ENCODE assay signal across 9 cellular contexts in the genomic region with DNA sequence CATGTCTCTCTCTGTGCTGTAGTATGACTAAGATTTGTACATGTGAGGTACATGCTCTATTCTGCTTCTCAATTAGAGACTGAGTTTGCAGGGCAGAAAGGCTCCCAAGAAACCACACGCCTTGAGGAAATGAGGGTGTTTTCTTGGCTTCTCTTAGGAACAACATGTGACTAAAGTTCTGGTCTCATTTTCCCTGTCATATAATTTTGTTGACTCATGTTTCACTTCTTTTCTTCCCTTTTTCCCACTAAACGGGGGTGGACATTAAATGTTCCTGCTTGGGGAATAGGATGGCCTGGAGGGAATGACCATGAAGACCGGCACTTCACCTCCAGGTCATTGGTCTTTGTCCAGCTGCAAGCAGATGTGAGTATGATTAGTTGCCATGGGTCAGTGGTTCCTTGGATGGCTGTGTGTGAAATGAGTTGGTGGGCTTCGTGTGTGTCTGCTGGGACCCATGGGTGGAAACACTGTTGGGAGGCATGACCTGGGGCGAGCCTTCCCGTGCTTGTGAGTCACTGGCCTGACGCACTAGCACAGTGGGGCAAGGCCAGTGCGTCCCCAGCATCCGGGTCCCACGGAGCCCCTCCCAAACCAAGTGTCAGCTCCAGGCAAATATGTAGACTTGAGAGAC. TPM values are rescaled to one million over a fixed set of nuclear protein-coding genes. Genes with fewer than 3 reads are reported as not detected.
DNase-seq lines count a peak whose midpoint lies in the region; ATAC-seq, FAIRE-seq and TF ChIP-seq lines count a peak whose summit lies in the region.
"Had no signal": no experiment of that assay in that cellular context is flagged by ENCODE, and none has a peak within 500 bp of the region (broad histone marks: within the 10 kb centered on the region; RNA-seq: fewer than 3 reads in every experiment).

No MANE protein-coding gene starts in this region.

- ATAC-seq in GM12878, result peak; percentile 30; the same call in 1 of the 3 replicates
- ATAC-seq in HG02571 (IDR thresholded peaks at IDR 0.05; ENCODE audit: unreplicated experiment), result no peak

- TF ChIP-seq EP300 in GM12878 (IDR thresholded peaks at IDR 0.05; ENCODE audit: borderline replicate concordance in 1 of 2, control insufficient read depth in 1 of 2, low read depth in 2 of 2, low read length in 2 of 2), result no peak

- 17% methylated on average over 10 of the region's 10 CpGs for WGBS in GM12878 (ENCODE audit: insufficient coverage, insufficient replicate concordance, low lambda C conversion rate, missing lambda C conversion rate)

- H3K36me3 ChIP-seq in GM12878 (ENCODE audit: control insufficient read depth in 2 of 2, insufficient read depth in 2 of 2, low read length in 1 of 2) (no peaks in the 10 kb centered on the region), left ventricle myocardium inferior (peaks cover 7% of the 10 kb centered on the region)

- RAD21 ChIA-PET in GM12878 (lab: Charles Lee; ENCODE audit: unreplicated experiment), result interaction anchor here (0.9 to 4.4 kb wide), 2 partner anchors 160 to 194 kb away, joined by 3 to 15 read pairs; no protein-coding TSS in a partner anchor

- no peak overlapping the region for H2AFZ ChIP-seq in GM12878 (ENCODE audit: control insufficient read depth, low read depth, low read length)

- in situ Hi-C loops in GM12878 (cut with MboI), result no loop called here

- H3K4me1 ChIP-seq in GM12878 (ENCODE audit: control insufficient read depth, insufficient read depth, low read length) (no peaks in the 10 kb centered on the region), left ventricle myocardium inferior (peaks cover 78% of the 10 kb centered on the region)

- SMC1A ChIA-PET in GM12878 (lab: Charles Lee; ENCODE audit: uncharacterized antibody, unreplicated experiment), result interaction anchor here (1.5 to 2.0 kb wide), 3 partner anchors 22 to 193 kb away, joined by 4 to 10 read pairs (median 8); no protein-coding TSS in a partner anchor

- CTCF ChIA-PET in GM12878 (lab: Yijun Ruan, JAX), result interaction anchor here (0.7 to 1.1 kb wide), 3 partner anchors 12 to 194 kb away, joined by 3 to 6 read pairs (median 3); no protein-coding TSS in a partner anchor

- POLR2A ChIA-PET in GM12878 (lab: Charles Lee), result no interaction called here

- H3K4me3 ChIP-seq in GM12878, result no peak overlapping the region
- no peak overlapping the region for H3K4me3 ChIP-seq in left ventricle myocardium inferior
- H3K4me3 ChIP-seq in retinal pigment epithelial cell (ENCODE audit: low read length), result no peak overlapping the region

- BruUV-seq in GM12878 (replicated peaks; lab: Mats Ljungman, UMichigan), result no TSS peak

- no peaks in the 10 kb centered on the region for H3K79me2 ChIP-seq in GM12878 (ENCODE audit: control insufficient read depth, insufficient read depth, low read length)

- H4K20me1 ChIP-seq in GM12878 (ENCODE audit: control insufficient read depth, insufficient read depth), result no peaks in the 10 kb centered on the region

- no peak for TF ChIP-seq POLR2A in GM12878 (IDR thresholded peaks at IDR 0.05; ENCODE audit: low read depth, low read length)

- no peak for TF ChIP-seq RAD21 in GM12878 (IDR thresholded peaks at IDR 0.05; ENCODE audit: insufficient read depth, low read depth, low read length)

- no peak for TF ChIP-seq CTCF in GM12878 (IDR thresholded peaks at IDR 0.05 in 2 of 3, conservative IDR thresholded peaks at IDR 0.05 in 1 of 3; ENCODE audit: control insufficient read depth in 2 of 3, extremely low read depth in 1 of 3, insufficient read depth in 1 of 3, low read depth in 3 of 3, low read length in 3 of 3)
- TF ChIP-seq CTCF in left ventricle myocardium inferior (IDR thresholded peaks at IDR 0.05; ENCODE audit: borderline replicate concordance), result no peak
- no peak for TF ChIP-seq CTCF in retinal pigment epithelial cell (conservative IDR thresholded peaks at IDR 0.05; ENCODE audit: low read depth, low read length)

- intact Hi-C loops in GM12878 (cut with micrococcal nuclease; ENCODE audit: unreplicated experiment), result no loop called here
- intact Hi-C loops in left ventricle myocardium inferior (cut with micrococcal nuclease), result no loop called here

- H3K9ac ChIP-seq in GM12878 (ENCODE audit: control insufficient read depth, insufficient read depth, low read length), result no peak overlapping the region

- FAIRE-seq in GM12878 (lab: Jason Lieb, UNC), result no peak

- DNase-seq in ELR (ENCODE audit: low read depth) (peak; percentile 87), GM12878 (ENCODE audit: low read depth, low spot score) (no peak), left ventricle myocardium inferior (peak; percentile 71), retinal pigment epithelial cell (ENCODE audit: low read depth) (peak; percentile 49), SKM-1 (lab: John Stamatoyannopoulos, UW; ENCODE audit: unreplicated experiment) (no peak), NCI-H146 treated with DMSO at 0.1 percent for 48 hours (lab: John Stamatoyannopoulos, UW; ENCODE audit: unreplicated experiment) (no peak), OCI-M1 (lab: John Stamatoyannopoulos, UW) (no peak)
- DNase-seq: caudate nucleus had no signal

- H3K27me3 ChIP-seq in GM12878 (replicated peaks in 1 of 2; ENCODE audit: control insufficient read depth in 2 of 2, insufficient read depth in 2 of 2, low read length in 1 of 2) (no peaks in the 10 kb centered on the region), left ventricle myocardium inferior (ENCODE audit: low read depth) (no peaks in the 10 kb centered on the region)

- H3K27ac ChIP-seq in GM12878 (ENCODE audit: control insufficient read depth, insufficient read depth) (no peak overlapping the region), left ventricle myocardium inferior (replicated peaks) (peak overlapping the region; percentile 92)

- H3K4me2 ChIP-seq in GM12878 (ENCODE audit: control insufficient read depth, insufficient read depth), result no peak overlapping the region

- H3K9me3 ChIP-seq in GM12878 (replicated peaks; ENCODE audit: control insufficient read depth, insufficient read depth, low read length) (no peaks in the 10 kb centered on the region; the same call in 2 of the 3 replicates), left ventricle myocardium inferior (replicated peaks) (no peaks in the 10 kb centered on the region)

TF ChIP-seq in GM12878, 131 proteins besides CTCF, POLR2A, EP300 and RAD21 (continues in another document):
- no peak for TF ChIP-seq TARDBP (IDR thresholded peaks at IDR 0.05; ENCODE audit: borderline replicate concordance)
- TF ChIP-seq, protein P1, sequence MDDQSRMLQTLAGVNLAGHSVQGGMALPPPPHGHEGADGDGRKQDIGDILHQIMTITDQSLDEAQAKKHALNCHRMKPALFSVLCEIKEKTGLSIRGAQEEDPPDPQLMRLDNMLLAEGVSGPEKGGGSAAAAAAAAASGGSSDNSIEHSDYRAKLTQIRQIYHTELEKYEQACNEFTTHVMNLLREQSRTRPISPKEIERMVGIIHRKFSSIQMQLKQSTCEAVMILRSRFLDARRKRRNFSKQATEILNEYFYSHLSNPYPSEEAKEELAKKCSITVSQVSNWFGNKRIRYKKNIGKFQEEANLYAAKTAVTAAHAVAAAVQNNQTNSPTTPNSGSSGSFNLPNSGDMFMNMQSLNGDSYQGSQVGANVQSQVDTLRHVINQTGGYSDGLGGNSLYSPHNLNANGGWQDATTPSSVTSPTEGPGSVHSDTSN (IDR thresholded peaks at IDR 0.05; ENCODE audit: insufficient replicate concordance, low read depth, low read length), result no peak
- TF ChIP-seq HDAC2 (IDR thresholded peaks at IDR 0.05), result no peak
- TF ChIP-seq TCF7 (IDR thresholded peaks at IDR 0.05; ENCODE audit: borderline replicate concordance), result no peak
- TF ChIP-seq BCL11A (IDR thresholded peaks at IDR 0.05; ENCODE audit: low read depth, low read length), result no peak
- TF ChIP-seq RCOR1 (conservative IDR thresholded peaks at IDR 0.05; ENCODE audit: low read depth, low read length), result no peak

RNA-seq across cellular contexts. Expression of gene COL4A1, which starts 56.6 kb away (rescaled TPM):
- not detected in 2 replicates for total RNA-seq in GM12878 (2013; cell fraction: nucleolus; rRNA removed)
- total RNA-seq in GM12878 (2014; rRNA removed) (not detected in 2 replicates), GM12878 (2014; rRNA removed; fragmentation: Illumina TruSeq; extraction: Trizol) (not detected in 2 replicates), GM12878 (2021) (0.31 and 0.48 TPM in 2 replicates), left ventricle myocardium inferior (120 TPM)
- polyA plus RNA-seq in GM12878 (2011; ENCODE audit: low read depth), result not detected
- polyA plus RNA-seq in GM12878 (2011; rRNA removed) (0.11 TPM in 1 of 2 replicates, not detected in the other), GM12878 (2014; fragmentation: Illumina TruSeq; extraction: Trizol) (not detected in 2 replicates), GM12878 (2014; fragmentation: Nextera tagmentation; extraction: Ambion mirVana) (not detected), GM12878 (2014; rRNA removed) (not detected in 2 replicates), GM12878 (2016; fragmentation: Nextera tagmentation; extraction: Ambion mirVana) (under 1 TPM; 0.07 to 0.15 TPM)
- polyA plus RNA-seq in GM12878 (2011; cell fraction: cytosol; rRNA removed), result 0.07 and 0.13 TPM in 2 replicates
- polyA plus RNA-seq in GM12878 (2011; cell fraction: nucleus; rRNA removed), result 0.16 and 0.56 TPM in 2 replicates
- polyA plus RNA-seq in GM12878 (2012), result 0.08 TPM in 1 of 2 replicates, not detected in the other
- 0.22 TPM in 1 of 2 replicates, not detected in the other for polyA minus RNA-seq in GM12878 (2011; rRNA and poly(A)+ RNA removed)
- not detected in 2 replicates for polyA minus RNA-seq in GM12878 (2011; cell fraction: cytosol; rRNA and poly(A)+ RNA removed)
- 0.38 TPM in 1 of 2 replicates, not detected in the other for polyA minus RNA-seq in GM12878 (2011; cell fraction: nucleus; rRNA and poly(A)+ RNA removed)

RNA-seq across cellular contexts. Expression of gene COL4A2, which starts 56.7 kb away (rescaled TPM):
- total RNA-seq in GM12878 (2013; cell fraction: nucleolus; rRNA removed), result 1.3 TPM in 2 replicates
- total RNA-seq in GM12878 (2014; rRNA removed), result 0.11 and 0.96 TPM in 2 replicates
- 0.14 and 0.18 TPM in 2 replicates for total RNA-seq in GM12878 (2014; rRNA removed; fragmentation: Illumina TruSeq; extraction: Trizol)
- 0.80 and 1.6 TPM in 2 replicates for total RNA-seq in GM12878 (2021)
- not detected for polyA plus RNA-seq in GM12878 (2011; ENCODE audit: low read depth)
- polyA plus RNA-seq in GM12878 (2011; rRNA removed), result 0.16 and 0.20 TPM in 2 replicates
- 0.18 and 0.40 TPM in 2 replicates for polyA plus RNA-seq in GM12878 (2011; cell fraction: cytosol; rRNA removed)
- polyA plus RNA-seq in GM12878 (2011; cell fraction: nucleus; rRNA removed), result 1.1 and 1.4 TPM in 2 replicates
- polyA plus RNA-seq in GM12878 (2012), result 0.28 and 0.39 TPM in 2 replicates
- 0.41 TPM in 1 of 2 replicates, not detected in the other for polyA plus RNA-seq in GM12878 (2014; fragmentation: Illumina TruSeq; extraction: Trizol)
- not detected for polyA plus RNA-seq in GM12878 (2014; fragmentation: Nextera tagmentation; extraction: Ambion mirVana)
- 0.27 TPM in 1 of 2 replicates, not detected in the other for polyA plus RNA-seq in GM12878 (2014; rRNA removed)
- polyA plus RNA-seq in GM12878 (2016; fragmentation: Nextera tagmentation; extraction: Ambion mirVana), result 1 to 10 TPM in 1 of 2 experiments, under 1 TPM in 1; 0.62 to 1.1 TPM
- 0.31 and 0.37 TPM in 2 replicates for polyA minus RNA-seq in GM12878 (2011; rRNA and poly(A)+ RNA removed)
- polyA minus RNA-seq in GM12878 (2011; cell fraction: cytosol; rRNA and poly(A)+ RNA removed), result not detected in 2 replicates
- 0.36 and 1.1 TPM in 2 replicates for polyA minus RNA-seq in GM12878 (2011; cell fraction: nucleus; rRNA and poly(A)+ RNA removed)
- total RNA-seq in left ventricle myocardium inferior, result 117 TPM

Comparison
In these comparisons a context has a peak if more than half of its experiments do, and no peak if none do; other contexts are left out.
1. DNase-seq: peak in ELR (single experiment), left ventricle myocardium inferior (single experiment) and retinal pigment epithelial cell (single experiment); none in GM12878 (single experiment), SKM-1 (single experiment), NCI-H146 treated with DMSO at 0.1 percent for 48 hours (single experiment) and OCI-M1 (single experiment).
2. RNA of gene COL4A1, which starts 56.6 kb away (total RNA-seq): 120 TPM in left ventricle myocardium inferior (single experiment); 0.31 to 0.48 TPM in GM12878; every median in the first group is over 10 times any median in the second.
3. RNA of gene COL4A2, which starts 56.7 kb away (total RNA-seq): 117 TPM in left ventricle myocardium inferior (single experiment); 0.11 to 1.6 TPM in GM12878; every median in the first group is over 10 times any median in the second.